ENCODE assay signal across 1 cellular context in the genomic region with DNA sequence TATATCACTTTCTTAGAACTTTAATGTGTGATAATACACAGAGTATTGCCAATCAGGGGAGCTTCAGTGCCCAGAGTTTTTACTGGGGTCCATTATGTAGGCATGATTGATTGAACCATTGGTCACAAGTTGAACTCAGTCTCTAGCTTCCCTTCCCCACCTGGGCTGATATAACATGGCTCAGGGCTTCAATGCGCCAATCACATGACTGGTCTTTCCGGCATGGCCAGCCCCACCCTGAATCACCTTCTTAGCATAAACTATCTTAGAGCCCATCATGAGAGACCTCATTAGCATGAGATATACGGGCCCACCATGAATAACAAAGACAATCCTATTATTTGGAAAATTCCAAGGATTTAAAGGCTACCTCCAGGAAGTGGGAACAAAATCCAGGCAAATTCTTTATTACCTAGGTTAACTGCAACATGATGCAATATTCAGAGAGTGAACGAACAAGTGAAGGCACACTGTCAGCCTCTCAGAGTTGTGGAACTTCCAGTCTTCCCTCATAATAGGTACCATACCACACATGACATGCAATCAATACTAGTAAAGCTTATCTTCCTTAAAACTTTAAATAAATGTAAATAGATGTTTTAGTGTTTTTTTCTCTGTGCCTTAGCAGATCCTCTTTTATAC.
A peak's percentile ranks its signal among the peaks of the same experiment; 100 is the strongest.
TF ChIP-seq lines count a peak whose summit lies in the region.

No MANE protein-coding gene starts in this region.

TF ChIP-seq in K562, 482 proteins besides CTCF, POLR2A, EP300 and RAD21:
- TF ChIP-seq, protein P1, sequence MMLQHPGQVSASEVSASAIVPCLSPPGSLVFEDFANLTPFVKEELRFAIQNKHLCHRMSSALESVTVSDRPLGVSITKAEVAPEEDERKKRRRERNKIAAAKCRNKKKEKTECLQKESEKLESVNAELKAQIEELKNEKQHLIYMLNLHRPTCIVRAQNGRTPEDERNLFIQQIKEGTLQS (IDR thresholded peaks at IDR 0.05), result peak; percentile 36
- TF ChIP-seq, protein P1 (CRISPR knock-in tag; conservative IDR thresholded peaks at IDR 0.05), result no peak
- TF ChIP-seq, protein P2, sequence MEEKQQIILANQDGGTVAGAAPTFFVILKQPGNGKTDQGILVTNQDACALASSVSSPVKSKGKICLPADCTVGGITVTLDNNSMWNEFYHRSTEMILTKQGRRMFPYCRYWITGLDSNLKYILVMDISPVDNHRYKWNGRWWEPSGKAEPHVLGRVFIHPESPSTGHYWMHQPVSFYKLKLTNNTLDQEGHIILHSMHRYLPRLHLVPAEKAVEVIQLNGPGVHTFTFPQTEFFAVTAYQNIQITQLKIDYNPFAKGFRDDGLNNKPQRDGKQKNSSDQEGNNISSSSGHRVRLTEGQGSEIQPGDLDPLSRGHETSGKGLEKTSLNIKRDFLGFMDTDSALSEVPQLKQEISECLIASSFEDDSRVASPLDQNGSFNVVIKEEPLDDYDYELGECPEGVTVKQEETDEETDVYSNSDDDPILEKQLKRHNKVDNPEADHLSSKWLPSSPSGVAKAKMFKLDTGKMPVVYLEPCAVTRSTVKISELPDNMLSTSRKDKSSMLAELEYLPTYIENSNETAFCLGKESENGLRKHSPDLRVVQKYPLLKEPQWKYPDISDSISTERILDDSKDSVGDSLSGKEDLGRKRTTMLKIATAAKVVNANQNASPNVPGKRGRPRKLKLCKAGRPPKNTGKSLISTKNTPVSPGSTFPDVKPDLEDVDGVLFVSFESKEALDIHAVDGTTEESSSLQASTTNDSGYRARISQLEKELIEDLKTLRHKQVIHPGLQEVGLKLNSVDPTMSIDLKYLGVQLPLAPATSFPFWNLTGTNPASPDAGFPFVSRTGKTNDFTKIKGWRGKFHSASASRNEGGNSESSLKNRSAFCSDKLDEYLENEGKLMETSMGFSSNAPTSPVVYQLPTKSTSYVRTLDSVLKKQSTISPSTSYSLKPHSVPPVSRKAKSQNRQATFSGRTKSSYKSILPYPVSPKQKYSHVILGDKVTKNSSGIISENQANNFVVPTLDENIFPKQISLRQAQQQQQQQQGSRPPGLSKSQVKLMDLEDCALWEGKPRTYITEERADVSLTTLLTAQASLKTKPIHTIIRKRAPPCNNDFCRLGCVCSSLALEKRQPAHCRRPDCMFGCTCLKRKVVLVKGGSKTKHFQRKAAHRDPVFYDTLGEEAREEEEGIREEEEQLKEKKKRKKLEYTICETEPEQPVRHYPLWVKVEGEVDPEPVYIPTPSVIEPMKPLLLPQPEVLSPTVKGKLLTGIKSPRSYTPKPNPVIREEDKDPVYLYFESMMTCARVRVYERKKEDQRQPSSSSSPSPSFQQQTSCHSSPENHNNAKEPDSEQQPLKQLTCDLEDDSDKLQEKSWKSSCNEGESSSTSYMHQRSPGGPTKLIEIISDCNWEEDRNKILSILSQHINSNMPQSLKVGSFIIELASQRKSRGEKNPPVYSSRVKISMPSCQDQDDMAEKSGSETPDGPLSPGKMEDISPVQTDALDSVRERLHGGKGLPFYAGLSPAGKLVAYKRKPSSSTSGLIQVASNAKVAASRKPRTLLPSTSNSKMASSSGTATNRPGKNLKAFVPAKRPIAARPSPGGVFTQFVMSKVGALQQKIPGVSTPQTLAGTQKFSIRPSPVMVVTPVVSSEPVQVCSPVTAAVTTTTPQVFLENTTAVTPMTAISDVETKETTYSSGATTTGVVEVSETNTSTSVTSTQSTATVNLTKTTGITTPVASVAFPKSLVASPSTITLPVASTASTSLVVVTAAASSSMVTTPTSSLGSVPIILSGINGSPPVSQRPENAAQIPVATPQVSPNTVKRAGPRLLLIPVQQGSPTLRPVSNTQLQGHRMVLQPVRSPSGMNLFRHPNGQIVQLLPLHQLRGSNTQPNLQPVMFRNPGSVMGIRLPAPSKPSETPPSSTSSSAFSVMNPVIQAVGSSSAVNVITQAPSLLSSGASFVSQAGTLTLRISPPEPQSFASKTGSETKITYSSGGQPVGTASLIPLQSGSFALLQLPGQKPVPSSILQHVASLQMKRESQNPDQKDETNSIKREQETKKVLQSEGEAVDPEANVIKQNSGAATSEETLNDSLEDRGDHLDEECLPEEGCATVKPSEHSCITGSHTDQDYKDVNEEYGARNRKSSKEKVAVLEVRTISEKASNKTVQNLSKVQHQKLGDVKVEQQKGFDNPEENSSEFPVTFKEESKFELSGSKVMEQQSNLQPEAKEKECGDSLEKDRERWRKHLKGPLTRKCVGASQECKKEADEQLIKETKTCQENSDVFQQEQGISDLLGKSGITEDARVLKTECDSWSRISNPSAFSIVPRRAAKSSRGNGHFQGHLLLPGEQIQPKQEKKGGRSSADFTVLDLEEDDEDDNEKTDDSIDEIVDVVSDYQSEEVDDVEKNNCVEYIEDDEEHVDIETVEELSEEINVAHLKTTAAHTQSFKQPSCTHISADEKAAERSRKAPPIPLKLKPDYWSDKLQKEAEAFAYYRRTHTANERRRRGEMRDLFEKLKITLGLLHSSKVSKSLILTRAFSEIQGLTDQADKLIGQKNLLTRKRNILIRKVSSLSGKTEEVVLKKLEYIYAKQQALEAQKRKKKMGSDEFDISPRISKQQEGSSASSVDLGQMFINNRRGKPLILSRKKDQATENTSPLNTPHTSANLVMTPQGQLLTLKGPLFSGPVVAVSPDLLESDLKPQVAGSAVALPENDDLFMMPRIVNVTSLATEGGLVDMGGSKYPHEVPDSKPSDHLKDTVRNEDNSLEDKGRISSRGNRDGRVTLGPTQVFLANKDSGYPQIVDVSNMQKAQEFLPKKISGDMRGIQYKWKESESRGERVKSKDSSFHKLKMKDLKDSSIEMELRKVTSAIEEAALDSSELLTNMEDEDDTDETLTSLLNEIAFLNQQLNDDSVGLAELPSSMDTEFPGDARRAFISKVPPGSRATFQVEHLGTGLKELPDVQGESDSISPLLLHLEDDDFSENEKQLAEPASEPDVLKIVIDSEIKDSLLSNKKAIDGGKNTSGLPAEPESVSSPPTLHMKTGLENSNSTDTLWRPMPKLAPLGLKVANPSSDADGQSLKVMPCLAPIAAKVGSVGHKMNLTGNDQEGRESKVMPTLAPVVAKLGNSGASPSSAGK (IDR thresholded peaks at IDR 0.05), result no peak
